In genomic region chr3:150602426-150603089, GRCh38 we compare ENCODE assay signal across 8 cellular contexts. TPM values are rescaled to one million over a fixed set of nuclear protein-coding genes. Genes with fewer than 3 reads are reported as not detected.
DNase-seq lines count a peak whose midpoint lies in the region; ATAC-seq, FAIRE-seq and TF ChIP-seq lines count a peak whose summit lies in the region.

No MANE protein-coding gene starts in this region.

- peaks cover 53% of the 10 kb centered on the region for H3K4me1 ChIP-seq in mononuclear cell (ENCODE audit: insufficient read depth, low read length)

- H3K36me3 ChIP-seq in BJ (ENCODE audit: control insufficient read depth, insufficient read depth, low read length): no peaks in the 10 kb centered on the region
- H3K36me3 ChIP-seq in bronchial epithelial cell (ENCODE audit: control insufficient read depth, insufficient read depth, low read length): no peaks in the 10 kb centered on the region

- H3K9me3 ChIP-seq in mononuclear cell (ENCODE audit: low read depth, low read length): no peaks in the 10 kb centered on the region

- POLR2A ChIA-PET in BJ (lab: Charles Lee): interaction anchor here (0.5 kb wide), 1 partner anchor 1013 kb away, joined by 3 read pairs; no protein-coding TSS in a partner anchor

- ATAC-seq in GM19468 (IDR thresholded peaks at IDR 0.05; ENCODE audit: extremely low read depth, unreplicated experiment) (peak; percentile 0), HG03571 (IDR thresholded peaks at IDR 0.05; ENCODE audit: unreplicated experiment) (peak; percentile 1)

- TF ChIP-seq CTCF in BJ (IDR thresholded peaks at IDR 0.05; ENCODE audit: insufficient read depth, low read depth, low read length) (no peak), bronchial epithelial cell (IDR thresholded peaks at IDR 0.05; ENCODE audit: insufficient read depth, low read length, severe bottlenecking) (no peak)

- DNase-seq in BJ (ENCODE audit: low read depth): no peak
- DNase-seq in bronchial epithelial cell (ENCODE audit: low read depth): no peak
- no peak for DNase-seq in urothelium cell line (ENCODE audit: low spot score)
- DNase-seq in DMS79 (lab: John Stamatoyannopoulos, UW): no peak
- DNase-seq in HK-2 (ENCODE audit: unreplicated experiment): no peak

- CTCF ChIA-PET in BJ (lab: Yijun Ruan, JAX): interaction anchor here (1.2 kb wide), 1 partner anchor 14 kb away, joined by 3 read pairs; no protein-coding TSS in a partner anchor

- FAIRE-seq in bronchial epithelial cell (lab: Jason Lieb, UNC): no peak
- no peak for FAIRE-seq in urothelium cell line (lab: Jason Lieb, UNC)

- peak overlapping the region; percentile 70 for H3K4me3 ChIP-seq in BJ (ENCODE audit: low read depth, low read length)
- H3K4me3 ChIP-seq in bronchial epithelial cell (ENCODE audit: low read depth, low read length): peak overlapping the region; percentile 65
- H3K4me3 ChIP-seq in mononuclear cell (ENCODE audit: low read length): peak overlapping the region; percentile 60

- no peaks in the 10 kb centered on the region for H3K27me3 ChIP-seq in BJ (ENCODE audit: control insufficient read depth, insufficient read depth, low read length)
- H3K27me3 ChIP-seq in bronchial epithelial cell (ENCODE audit: control insufficient read depth, insufficient read depth, low read length): no peaks in the 10 kb centered on the region
- no peaks in the 10 kb centered on the region for H3K27me3 ChIP-seq in mononuclear cell (ENCODE audit: insufficient read depth, low read length)

RNA-seq across cellular contexts. Expression of gene SELENOT, which starts 0.6 kb away (rescaled TPM):
- polyA plus RNA-seq in BJ (2011; rRNA removed): 321 and 541 TPM in 2 replicates
- polyA minus RNA-seq in BJ (2011; rRNA and poly(A)+ RNA removed): 97.5 and 160 TPM in 2 replicates
- 108 and 167 TPM in 2 replicates for total RNA-seq in bronchial epithelial cell
- total RNA-seq in mononuclear cell: 268 TPM

RNA-seq across cellular contexts. Expression of gene EIF2A, which starts 56.0 kb away (rescaled TPM):
- polyA plus RNA-seq in BJ (2011; rRNA removed): 53.1 and 90.6 TPM in 2 replicates
- 41.8 and 44.5 TPM in 2 replicates for polyA minus RNA-seq in BJ (2011; rRNA and poly(A)+ RNA removed)
- total RNA-seq in bronchial epithelial cell (88.8 and 222 TPM in 2 replicates), mononuclear cell (246 TPM)

RNA-seq across cellular contexts. Expression of gene SERP1, which starts 56.3 kb away (rescaled TPM):
- 86.5 and 96.3 TPM in 2 replicates for polyA plus RNA-seq in BJ (2011; rRNA removed)
- polyA minus RNA-seq in BJ (2011; rRNA and poly(A)+ RNA removed): 24.0 and 28.4 TPM in 2 replicates
- total RNA-seq in bronchial epithelial cell (222 and 255 TPM in 2 replicates), mononuclear cell (261 TPM)
